Comparison of ENCODE assay signal across 12 cellular contexts in the genomic region with DNA sequence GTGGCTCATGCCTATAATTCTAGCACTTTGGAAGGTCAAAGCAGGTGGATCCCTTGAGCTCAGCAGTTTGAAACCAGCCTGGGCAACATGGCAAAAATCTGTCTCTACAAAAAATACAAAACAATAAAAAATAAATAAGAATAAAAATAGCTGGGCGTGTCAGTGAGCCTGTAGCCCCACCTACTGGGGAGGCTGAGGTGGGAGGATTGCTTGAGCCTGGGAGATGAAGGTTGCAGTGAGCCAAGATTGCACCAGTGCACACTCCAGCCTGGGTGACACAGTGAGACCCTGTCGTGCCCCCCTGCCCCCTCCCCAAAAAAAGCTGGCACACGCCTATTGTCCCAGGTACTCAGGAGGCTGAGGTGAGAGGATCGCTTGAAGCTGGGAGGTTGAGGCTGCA. TPM values are rescaled to one million over a fixed set of nuclear protein-coding genes. Genes with fewer than 3 reads are reported as not detected.
DNase-seq lines count a peak whose midpoint lies in the region; ATAC-seq and TF ChIP-seq lines count a peak whose summit lies in the region.
"Had no signal": no experiment of that assay in that cellular context is flagged by ENCODE, and none has a peak within 500 bp of the region (broad histone marks: within the 10 kb centered on the region; RNA-seq: fewer than 3 reads in every experiment).

No MANE protein-coding gene starts in this region.

- TF ChIP-seq CTCF in OCI-LY3 (IDR thresholded peaks at IDR 0.05; ENCODE audit: low read depth, low read length) = peak; percentile 45
- peak; percentile 34 for TF ChIP-seq CTCF in epithelial cell of esophagus (IDR thresholded peaks at IDR 0.05; ENCODE audit: insufficient read depth, low read depth, low read length, missing control alignments)
- TF ChIP-seq CTCF in type B pancreatic cell (conservative IDR thresholded peaks at IDR 0.05) = peak; percentile 45

- H4K20me1 ChIP-seq in OCI-LY3 (ENCODE audit: insufficient read depth, low read length) = no peaks in the 10 kb centered on the region

- H3K27me3 Mint-ChIP-seq in type B pancreatic cell = peaks cover 9% of the 10 kb centered on the region

- no peaks in the 10 kb centered on the region for H3K4me1 ChIP-seq in OCI-LY3 (ENCODE audit: low read length)
- H3K4me1 ChIP-seq: ascending aorta, stomach had no signal

- peak; percentile 24 for DNase-seq in stimulated activated CD4-positive, alpha-beta T cell treated with anti-CD3 and anti-CD28 coated beads, Interleukin-15, amount 100 ng/mL, for 24 hours
- no peak for DNase-seq in stimulated activated CD4-positive, alpha-beta T cell treated with anti-CD3 and anti-CD28 coated beads, Interleukin-1b, Interleukin-23, amount 100 ng/mL, for 48 hours
- no peak for DNase-seq in epithelial cell of esophagus (ENCODE audit: low read depth)
- no peak for DNase-seq in type B pancreatic cell (ENCODE audit: extremely low spot score, unreplicated experiment)
- DNase-seq in RKO (ENCODE audit: low spot score) = no peak
- DNase-seq: CD8-positive, alpha-beta T cell; NCI-H345; stomach had no signal

- H3K27ac Mint-ChIP-seq in type B pancreatic cell = no peak overlapping the region
- H3K27ac Mint-ChIP-seq: CD8-positive, alpha-beta T cell had no signal

- no peak overlapping the region for H3K9ac ChIP-seq in OCI-LY3 (ENCODE audit: low read length)

- peaks cover 29% of the 10 kb centered on the region for H3K27me3 ChIP-seq in OCI-LY3 (ENCODE audit: low read depth, low read length)
- H3K27me3 ChIP-seq: ascending aorta, stomach had no signal

- no peaks in the 10 kb centered on the region for H3K9me3 ChIP-seq in OCI-LY3 (ENCODE audit: insufficient read depth, low read length)
- H3K9me3 ChIP-seq: ascending aorta, stomach had no signal

- H3K4me3 ChIP-seq in OCI-LY3 (ENCODE audit: low read length) = no peak overlapping the region
- H3K4me3 ChIP-seq in epithelial cell of esophagus (ENCODE audit: low read length) = no peak overlapping the region
- H3K4me3 ChIP-seq: ascending aorta, stomach had no signal

- H3K27ac ChIP-seq in OCI-LY3 (ENCODE audit: low read length) = no peak overlapping the region
- H3K27ac ChIP-seq: ascending aorta, stomach had no signal

- H3K79me2 ChIP-seq in OCI-LY3 (ENCODE audit: low read length) = no peaks in the 10 kb centered on the region

- H3K4me1 Mint-ChIP-seq in type B pancreatic cell (ENCODE audit: unreplicated experiment) = no peaks in the 10 kb centered on the region

- no peak overlapping the region for H2AFZ ChIP-seq in OCI-LY3 (ENCODE audit: low read depth, low read length)

- H3K36me3 Mint-ChIP-seq in type B pancreatic cell = no peaks in the 10 kb centered on the region
- H3K36me3 Mint-ChIP-seq: CD8-positive, alpha-beta T cell had no signal

- no peaks in the 10 kb centered on the region for H3K36me3 ChIP-seq in OCI-LY3 (replicated peaks; ENCODE audit: low read depth, low read length)
- H3K36me3 ChIP-seq: ascending aorta, stomach had no signal

- no peaks in the 10 kb centered on the region for H3K9me3 Mint-ChIP-seq in type B pancreatic cell
- H3K9me3 Mint-ChIP-seq: CD8-positive, alpha-beta T cell had no signal

- ATAC-seq in HG03280 (IDR thresholded peaks at IDR 0.05; ENCODE audit: unreplicated experiment) (no peak), HG03457 (IDR thresholded peaks at IDR 0.05; ENCODE audit: unreplicated experiment) (no peak)
- ATAC-seq: CD8-positive, alpha-beta T cell had no signal

- no peak overlapping the region for H3K4me2 ChIP-seq in OCI-LY3 (ENCODE audit: low read length)

- H3K4me3 Mint-ChIP-seq in type B pancreatic cell = no peak overlapping the region
- H3K4me3 Mint-ChIP-seq: CD8-positive, alpha-beta T cell had no signal

RNA-seq across cellular contexts. Expression of gene SRPK1, which starts 35.1 kb away (rescaled TPM):
- 69.7 and 73.8 TPM in 2 replicates for total RNA-seq in type B pancreatic cell (ENCODE audit: low replicate concordance)
